ENCODE assay signal across 11 cellular contexts in the genomic region with DNA sequence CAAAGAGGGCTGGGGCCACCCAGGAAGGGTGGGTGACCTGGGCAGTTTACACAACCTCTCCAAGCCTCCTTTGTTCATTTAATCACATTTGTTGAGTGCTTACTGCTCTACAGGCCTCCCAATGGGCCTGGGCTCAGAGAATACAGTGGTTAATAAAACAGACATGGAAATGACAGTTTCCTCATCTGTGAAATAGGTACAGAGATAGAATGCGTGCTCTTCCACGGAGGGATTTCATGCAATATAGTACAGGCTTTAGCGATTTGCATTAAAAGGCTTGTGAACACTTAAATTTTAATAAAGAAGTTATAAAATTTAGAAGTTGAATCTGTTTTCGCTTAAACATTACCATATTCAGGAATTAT. TPM values are rescaled to one million over a fixed set of nuclear protein-coding genes. Genes with fewer than 3 reads are reported as not detected.
DNase-seq lines count a peak whose midpoint lies in the region; ATAC-seq and TF ChIP-seq lines count a peak whose summit lies in the region.
"Had no signal": no experiment of that assay in that cellular context is flagged by ENCODE, and none has a peak within 500 bp of the region (broad histone marks: within the 10 kb centered on the region; RNA-seq: fewer than 3 reads in every experiment).

No MANE protein-coding gene starts in this region.

- H3K4me3 ChIP-seq in heart right ventricle = peak overlapping the region in 6 of 10 donors; percentile 51 to 63 (median 56)
- no peak overlapping the region for H3K4me3 ChIP-seq in right cardiac atrium (ENCODE audit: low read length)
- peak overlapping the region; percentile 64 for H3K4me3 ChIP-seq in brain microvascular endothelial cell (ENCODE audit: low read depth, low read length)
- H3K4me3 ChIP-seq in mesodermal cell (ENCODE audit: extremely low read depth, insufficient read depth, low read length, poor library complexity, severe bottlenecking) = peak overlapping the region; percentile 44
- no peak overlapping the region for H3K4me3 ChIP-seq in urinary bladder (ENCODE audit: low read depth, low read length)
- H3K4me3 ChIP-seq in aorta (ENCODE audit: low read length in 2 of 2) = no peak overlapping the region

- intact Hi-C loops in heart right ventricle (cut with DNase I) = no loop called here
- intact Hi-C loops in right cardiac atrium (cut with DNase I) = no loop called here
- intact Hi-C loops in aorta (cut with DNase I) = no loop called here

- peaks cover 0 to 20% (median 14%) of the 10 kb centered on the region in 9 donors for H3K4me1 ChIP-seq in heart right ventricle
- no peaks in the 10 kb centered on the region for H3K4me1 ChIP-seq in right cardiac atrium (ENCODE audit: control insufficient read depth, insufficient read depth, low read length)
- peaks cover 8% of the 10 kb centered on the region for H3K4me1 ChIP-seq in mesodermal cell (ENCODE audit: control insufficient read depth, insufficient read depth, low read length, poor library complexity, severe bottlenecking)
- H3K4me1 ChIP-seq in urinary bladder (ENCODE audit: insufficient read depth) = no peaks in the 10 kb centered on the region
- H3K4me1 ChIP-seq in aorta (ENCODE audit: control insufficient read depth in 1 of 2, insufficient read depth in 2 of 2, low read length in 2 of 2) = no peaks in the 10 kb centered on the region

- no peak for ATAC-seq in heart right ventricle
- no peak for ATAC-seq in right cardiac atrium
- no peak for ATAC-seq in HG03139 (IDR thresholded peaks at IDR 0.05; ENCODE audit: unreplicated experiment)
- no peak for ATAC-seq in aorta (ENCODE audit: low FRiP score)
- ATAC-seq in HG02884 (IDR thresholded peaks at IDR 0.05; ENCODE audit: unreplicated experiment) = no peak

- 91 to 93% methylated on average over 4 of the region's 4 CpGs for WGBS in heart right ventricle, 2 donors
- 95% methylated on average over 4 of the region's 4 CpGs for WGBS in right cardiac atrium
- 87 to 92% methylated on average over 2 of the region's 4 CpGs for WGBS in mesodermal cell (ENCODE audit: insufficient coverage in 2 of 2), 2 experiments
- 92% methylated on average over 4 of the region's 4 CpGs for WGBS in urinary bladder
- 90 to 95% methylated on average over 4 of the region's 4 CpGs for WGBS in aorta, 2 donors

- H3K27ac ChIP-seq in heart right ventricle = peak overlapping the region in 3 of 10 donors; percentile 6 to 69 (median 48)
- H3K27ac ChIP-seq in right cardiac atrium (ENCODE audit: low read length) = no peak overlapping the region
- no peak overlapping the region for H3K27ac ChIP-seq in brain microvascular endothelial cell
- no peak overlapping the region for H3K27ac ChIP-seq in mesodermal cell (ENCODE audit: low read depth, low read length, severe bottlenecking)
- H3K27ac ChIP-seq in urinary bladder (ENCODE audit: low read depth) = peak overlapping the region; percentile 73
- no peak overlapping the region for H3K27ac ChIP-seq in aorta (ENCODE audit: low read depth in 1 of 2, low read length in 2 of 2)
- H3K27ac ChIP-seq: gastrocnemius medialis had no signal

- DNase-seq in heart right ventricle (no peak), right cardiac atrium (no peak), brain microvascular endothelial cell (no peak), aorta (no peak)
- DNase-seq: activated gamma-delta T cell treated with Interleukin-2 at 50 U/mL for 16 hours, gastrocnemius medialis, natural killer cell had no signal

- no peak for TF ChIP-seq CTCF in heart right ventricle (IDR thresholded peaks at IDR 0.05)
- TF ChIP-seq CTCF in brain microvascular endothelial cell (IDR thresholded peaks at IDR 0.05; ENCODE audit: low read depth, low read length, missing control alignments) = no peak

- H3K9me3 ChIP-seq in heart right ventricle (no peaks in the 10 kb centered on the region), right cardiac atrium (ENCODE audit: control insufficient read depth, low read length) (no peaks in the 10 kb centered on the region), mesodermal cell (ENCODE audit: control insufficient read depth, low read length) (no peaks in the 10 kb centered on the region), aorta (ENCODE audit: control insufficient read depth, low read length) (no peaks in the 10 kb centered on the region)
- H3K9me3 ChIP-seq: gastrocnemius medialis had no signal

- H3K36me3 ChIP-seq in heart right ventricle = no peaks in the 10 kb centered on the region
- H3K36me3 ChIP-seq in brain microvascular endothelial cell (replicated peaks) = no peaks in the 10 kb centered on the region
- H3K36me3 ChIP-seq in mesodermal cell (ENCODE audit: control insufficient read depth, insufficient read depth, low read length) = no peaks in the 10 kb centered on the region
- peaks cover 3% of the 10 kb centered on the region for H3K36me3 ChIP-seq in urinary bladder (ENCODE audit: insufficient read depth)
- no peaks in the 10 kb centered on the region for H3K36me3 ChIP-seq in aorta (ENCODE audit: control insufficient read depth in 1 of 2, insufficient read depth in 2 of 2, low read length in 1 of 2)
- H3K36me3 ChIP-seq: gastrocnemius medialis had no signal

- in situ Hi-C loops in brain microvascular endothelial cell (cut with HindIII; ENCODE audit: low pct_ligation_motif_present, low sequenced_read_pairs) = no loop called here

- H3K27me3 ChIP-seq in heart right ventricle = peaks cover 0 to 46% (median 8%) of the 10 kb centered on the region in 7 donors
- H3K27me3 ChIP-seq in right cardiac atrium (ENCODE audit: control insufficient read depth, insufficient read depth) = no peaks in the 10 kb centered on the region
- no peaks in the 10 kb centered on the region for H3K27me3 ChIP-seq in brain microvascular endothelial cell (replicated peaks)
- H3K27me3 ChIP-seq in aorta (ENCODE audit: control insufficient read depth in 1 of 2, insufficient read depth in 2 of 2, low read length in 1 of 2) = no peaks in the 10 kb centered on the region

RNA-seq across cellular contexts. Expression of a gene that starts 0.8 kb away (rescaled TPM):
- 1 to 10 TPM in 7 of 10 donors, under 1 TPM in 3; 0.49 to 2.2 (median 1.3) TPM for total RNA-seq in heart right ventricle
- under 1 TPM; 0.03 to 0.29 TPM for polyA plus RNA-seq in heart right ventricle
- 1 to 10 TPM; 1.7 to 2.9 (median 2.1) TPM for total RNA-seq in right cardiac atrium
- polyA plus RNA-seq in right cardiac atrium = 0.54 TPM
- 3.9 TPM for polyA plus RNA-seq in mesodermal cell (2013, experiment 1 of 2)
- 2.6 TPM for polyA plus RNA-seq in mesodermal cell (2013, experiment 2 of 2)
- total RNA-seq in urinary bladder = 11.1 TPM
- 3.4 TPM for polyA plus RNA-seq in urinary bladder
- 1 to 10 TPM in 1 of 2 donors, under 1 TPM in 1; 0.39 to 1.5 TPM for total RNA-seq in aorta
- 1 to 10 TPM in 1 of 2 donors, under 1 TPM in 1; 0.03 to 1.1 TPM for polyA plus RNA-seq in aorta
- total RNA-seq: natural killer cell had no signal

Comparison
In these comparisons a context has a peak if more than half of its experiments do, and no peak if none do; other contexts are left out.
1. H3K4me3 ChIP-seq: peak in heart right ventricle (6 of 10), brain microvascular endothelial cell (single experiment) and mesodermal cell (single experiment); none in right cardiac atrium (single experiment), urinary bladder (single experiment) and aorta (0 of 2).